In genomic region chr20:6480328-6481030, GRCh38 we compare ENCODE assay signal across 25 cellular contexts.
"Had no signal": no experiment of that assay in that cellular context is flagged by ENCODE, and none has a peak within 500 bp of the region (broad histone marks: within the 10 kb centered on the region; RNA-seq: fewer than 3 reads in every experiment).

No MANE protein-coding gene starts in this region.

- H3K27ac ChIP-seq: body of pancreas, cardiac muscle cell, esophagus squamous epithelium, gastrocnemius medialis, right lobe of liver, skin epidermis, tibial artery had no signal

- H3K27me3 ChIP-seq: body of pancreas, cardiac muscle cell, esophagus squamous epithelium, gastrocnemius medialis, right lobe of liver, tibial artery had no signal

- H3K27me3 Mint-ChIP-seq: activated CD4-positive, alpha-beta memory T cell treated with anti-CD3 and anti-CD28 coated beads for 36 hours; activated naive CD4-positive, alpha-beta T cell treated with anti-CD3 and anti-CD28 coated beads, Interleukin-2, amount 10 ng/mL, durations not matched to agents 7 days and 5 days; activated naive CD8-positive, alpha-beta T cell treated with anti-CD3 and anti-CD28 coated beads, Interleukin-2, amount 50 U/mL, for 24 hours; stimulated activated naive CD8-positive, alpha-beta T cell treated with anti-CD3 and anti-CD28 coated beads, Interleukin-15, amount 100 ng/mL, for 72 hours had no signal

- H3K4me1 Mint-ChIP-seq: activated naive CD4-positive, alpha-beta T cell treated with anti-CD3 and anti-CD28 coated beads, Interleukin-2, amount 10 ng/mL, durations not matched to agents 7 days and 5 days; activated naive CD8-positive, alpha-beta T cell treated with anti-CD3 and anti-CD28 coated beads, Interleukin-2, amount 50 U/mL, for 24 hours; naive B cell; neural crest cell; stimulated activated effector memory CD8-positive, alpha-beta T cell treated with anti-CD3 and anti-CD28 coated beads, Interleukin-12 subunit alpha, Interleukin-12 subunit beta, amount 100 ng/mL, for 72 hours; stimulated activated naive CD8-positive, alpha-beta T cell treated with anti-CD3 and anti-CD28 coated beads, Interleukin-15, amount 100 ng/mL, for 72 hours had no signal

- H3K36me3 Mint-ChIP-seq: activated CD4-positive, alpha-beta memory T cell treated with anti-CD3 and anti-CD28 coated beads for 36 hours; activated naive CD4-positive, alpha-beta T cell treated with anti-CD3 and anti-CD28 coated beads, Interleukin-2, amount 10 ng/mL, durations not matched to agents 7 days and 5 days; naive B cell; stimulated activated effector memory CD8-positive, alpha-beta T cell treated with anti-CD3 and anti-CD28 coated beads, Interleukin-12 subunit alpha, Interleukin-12 subunit beta, amount 100 ng/mL, for 72 hours had no signal

- DNase-seq: activated CD4-positive, alpha-beta memory T cell treated with anti-CD3 and anti-CD28 coated beads for 36 hours; activated CD4-positive, alpha-beta T cell treated with anti-CD3 and anti-CD28 coated beads for 48 hours; activated CD4-positive, CD25-positive, alpha-beta regulatory T cell; activated effector memory CD4-positive, alpha-beta T cell treated with anti-CD3 and anti-CD28 coated beads, Interleukin-2, amount 50 U/mL, for 16 hours; activated naive CD4-positive, alpha-beta T cell treated with anti-CD3 and anti-CD28 coated beads, Interleukin-2, amount 10 ng/mL, durations not matched to agents 7 days and 5 days; activated naive CD8-positive, alpha-beta T cell treated with anti-CD3 and anti-CD28 coated beads, Interleukin-2, amount 50 U/mL, for 24 hours; body of pancreas; cortex of kidney; endodermal cell; esophagus squamous epithelium; gastrocnemius medialis; hippocampal formation; mesenchymal stem cell; naive B cell; occipital lobe; posterior cingulate gyrus; right lobe of liver; stimulated activated CD4-positive, alpha-beta T cell treated with anti-CD3 and anti-CD28 coated beads, Interleukin-2, amount 100 ng/mL, for 24 hours; stimulated activated naive CD8-positive, alpha-beta T cell treated with anti-CD3 and anti-CD28 coated beads, Interleukin-15, amount 100 ng/mL, for 72 hours; T1000; tibial artery had no signal

- H3K27ac Mint-ChIP-seq: activated CD4-positive, alpha-beta memory T cell treated with anti-CD3 and anti-CD28 coated beads for 36 hours; activated naive CD4-positive, alpha-beta T cell treated with anti-CD3 and anti-CD28 coated beads, Interleukin-2, amount 10 ng/mL, durations not matched to agents 7 days and 5 days; activated naive CD8-positive, alpha-beta T cell treated with anti-CD3 and anti-CD28 coated beads, Interleukin-2, amount 50 U/mL, for 24 hours; endodermal cell; stimulated activated effector memory CD8-positive, alpha-beta T cell treated with anti-CD3 and anti-CD28 coated beads, Interleukin-12 subunit alpha, Interleukin-12 subunit beta, amount 100 ng/mL, for 72 hours; stimulated activated naive CD8-positive, alpha-beta T cell treated with anti-CD3 and anti-CD28 coated beads, Interleukin-15, amount 100 ng/mL, for 72 hours had no signal

- H3K9me3 ChIP-seq: body of pancreas, esophagus squamous epithelium, gastrocnemius medialis, right lobe of liver, tibial artery had no signal

- H3K36me3 ChIP-seq: cardiac muscle cell, esophagus squamous epithelium, gastrocnemius medialis, right lobe of liver, tibial artery had no signal

- H3K4me3 ChIP-seq: body of pancreas, cardiac muscle cell, esophagus squamous epithelium, gastrocnemius medialis, right lobe of liver, skin epidermis, tibial artery had no signal

- H3K4me3 Mint-ChIP-seq: activated CD4-positive, alpha-beta memory T cell treated with anti-CD3 and anti-CD28 coated beads for 36 hours; activated naive CD4-positive, alpha-beta T cell treated with anti-CD3 and anti-CD28 coated beads, Interleukin-2, amount 10 ng/mL, durations not matched to agents 7 days and 5 days; activated naive CD8-positive, alpha-beta T cell treated with anti-CD3 and anti-CD28 coated beads, Interleukin-2, amount 50 U/mL, for 24 hours; endodermal cell; neural crest cell; stimulated activated effector memory CD8-positive, alpha-beta T cell treated with anti-CD3 and anti-CD28 coated beads, Interleukin-12 subunit alpha, Interleukin-12 subunit beta, amount 100 ng/mL, for 72 hours; stimulated activated naive CD8-positive, alpha-beta T cell treated with anti-CD3 and anti-CD28 coated beads, Interleukin-15, amount 100 ng/mL, for 72 hours had no signal

- ATAC-seq: activated naive CD8-positive, alpha-beta T cell treated with anti-CD3 and anti-CD28 coated beads, Interleukin-2, amount 50 U/mL, for 24 hours; body of pancreas; gastrocnemius medialis; stimulated activated effector memory CD8-positive, alpha-beta T cell treated with anti-CD3 and anti-CD28 coated beads, Interleukin-12 subunit alpha, Interleukin-12 subunit beta, amount 100 ng/mL, for 72 hours; stimulated activated naive CD8-positive, alpha-beta T cell treated with anti-CD3 and anti-CD28 coated beads, Interleukin-15, amount 100 ng/mL, for 72 hours had no signal

- H3K9me3 Mint-ChIP-seq: activated naive CD8-positive, alpha-beta T cell treated with anti-CD3 and anti-CD28 coated beads, Interleukin-2, amount 50 U/mL, for 24 hours; neural crest cell; stimulated activated naive CD8-positive, alpha-beta T cell treated with anti-CD3 and anti-CD28 coated beads, Interleukin-15, amount 100 ng/mL, for 72 hours had no signal

- H3K4me1 ChIP-seq: body of pancreas, esophagus squamous epithelium, gastrocnemius medialis, right lobe of liver, tibial artery had no signal
